In the genomic region with DNA sequence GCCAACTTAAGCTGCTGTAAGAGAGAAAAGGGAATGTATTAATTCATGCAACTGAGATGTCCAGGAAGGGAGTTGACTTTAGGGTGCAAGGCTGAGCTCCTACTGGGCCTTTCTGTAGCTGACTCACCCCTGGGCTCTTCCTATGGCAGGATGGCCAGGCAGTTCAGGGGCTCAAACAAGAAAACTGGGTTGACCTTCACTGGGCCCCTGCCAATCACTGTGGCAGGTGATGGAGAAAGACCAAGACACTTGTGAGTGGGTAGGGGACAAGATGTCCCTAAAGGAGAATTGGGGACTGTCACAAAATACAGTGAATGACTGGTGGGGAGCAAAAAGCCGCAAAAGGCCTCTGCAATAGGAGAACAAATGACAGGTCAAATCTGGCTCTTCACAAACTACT, we compare ENCODE assay signal across 18 cellular contexts. TPM values are rescaled to one million over a fixed set of nuclear protein-coding genes. Genes with fewer than 3 reads are reported as not detected.
DNase-seq lines count a peak whose midpoint lies in the region; ATAC-seq, FAIRE-seq and TF ChIP-seq lines count a peak whose summit lies in the region.
"Had no signal": no experiment of that assay in that cellular context is flagged by ENCODE, and none has a peak within 500 bp of the region (broad histone marks: within the 10 kb centered on the region; RNA-seq: fewer than 3 reads in every experiment).

No MANE protein-coding gene starts in this region.

- H3K4me1 Mint-ChIP-seq in stimulated activated naive B cell treated with anti-CD40 and anti-IgM and Interleukin-4, amounts not matched to agents 10 μg/mL and 1 μg/mL and 100 μg/mL, for 72 hours, result peaks cover 24 to 44% of the 10 kb centered on the region in 2 donors
- H3K4me1 Mint-ChIP-seq in mesothelial cell of epicardium, result no peaks in the 10 kb centered on the region

- no peaks in the 10 kb centered on the region for H4K20me1 ChIP-seq in GM12878 (ENCODE audit: control insufficient read depth, insufficient read depth)

- peak overlapping the region; percentile 84 for H2AFZ ChIP-seq in GM12878 (ENCODE audit: control insufficient read depth, low read depth, low read length)

- no peaks in the 10 kb centered on the region for H3K27me3 ChIP-seq in GM12878 (replicated peaks in 1 of 2; ENCODE audit: control insufficient read depth in 2 of 2, insufficient read depth in 2 of 2, low read length in 1 of 2)
- no peaks in the 10 kb centered on the region for H3K27me3 ChIP-seq in heart right ventricle

- no peak for FAIRE-seq in GM12878 (lab: Jason Lieb, UNC)

- H3K4me2 ChIP-seq in GM12878 (ENCODE audit: control insufficient read depth, insufficient read depth), result peak overlapping the region; percentile 19; the same call in 1 of the 2 replicates

- H3K36me3 ChIP-seq in GM12878 (ENCODE audit: control insufficient read depth in 2 of 2, insufficient read depth in 2 of 2, low read length in 1 of 2) (no peaks in the 10 kb centered on the region), heart right ventricle (no peaks in the 10 kb centered on the region)

- peak overlapping the region in 1 of 2 donors; percentile 65 for H3K4me3 Mint-ChIP-seq in stimulated activated naive B cell treated with anti-CD40 and anti-IgM and Interleukin-4, amounts not matched to agents 10 μg/mL and 1 μg/mL and 100 μg/mL, for 72 hours
- no peak overlapping the region for H3K4me3 Mint-ChIP-seq in mesothelial cell of epicardium
- H3K4me3 Mint-ChIP-seq: brain; T-helper 1 cell treated with Interleukin-12 subunit alpha and Interleukin-12 subunit beta and Interleukin-4 antibody, amounts not matched to agents 30 μg/mL and 1 μg/mL, for 36 hours had no signal

- SMC1A ChIA-PET in GM12878 (lab: Charles Lee; ENCODE audit: uncharacterized antibody, unreplicated experiment), result interaction anchor here (1.0 to 1.5 kb wide), 4 partner anchors 10 to 65 kb away, joined by 3 to 4 read pairs (median 3); no protein-coding TSS in a partner anchor

- CTCF ChIA-PET in GM12878 (lab: Yijun Ruan, JAX), result interaction anchor here (0.8 kb wide), 1 partner anchor 91 kb away, joined by 3 read pairs; no protein-coding TSS in a partner anchor

- in situ Hi-C loops in GM12878 (cut with MboI), result no loop called here

- DNase-seq in SIG-M5 treated with dmso at 0.1 percent for 504 hours (lab: John Stamatoyannopoulos, UW; ENCODE audit: unreplicated experiment) (peak; percentile 55), SIG-M5 (lab: John Stamatoyannopoulos, UW) (no peak), NB4 (ENCODE audit: low read depth) (peak; percentile 87), GM12878 (ENCODE audit: low read depth, low spot score) (no peak), heart right ventricle (no peak), DMS153 treated with DMSO at 0.1 percent for 48 hours (lab: John Stamatoyannopoulos, UW; ENCODE audit: unreplicated experiment) (no peak), mesothelial cell of epicardium (ENCODE audit: low spot score in 2 of 2, unreplicated experiment in 2 of 2) (no peak)
- no peak for DNase-seq in stimulated activated naive B cell treated with anti-CD40 and anti-IgM and Interleukin-4, amounts not matched to agents 10 μg/mL and 1 μg/mL and 100 μg/mL, for 72 hours
- DNase-seq: activated CD4-positive, alpha-beta T cell treated with anti-CD3 and anti-CD28 coated beads, Interleukin-2, amount 50 U/mL, for 4 hours; activated effector memory CD4-positive, alpha-beta T cell treated with anti-CD3 and anti-CD28 coated beads, Interleukin-2, amount 50 U/mL, for 16 hours; GOT3; NCI-H1694 treated with DMSO at 0.1 percent for 48 hours; right cardiac atrium; stimulated activated CD4-positive, alpha-beta T cell treated with anti-CD3 and anti-CD28 coated beads, Interleukin-4, amount 100 ng/mL, for 1 hour had no signal

- 93% methylated on average over 1 of the region's 1 CpG for WGBS in GM12878 (ENCODE audit: insufficient coverage, insufficient replicate concordance, low lambda C conversion rate, missing lambda C conversion rate)
- WGBS in heart right ventricle, 2 donors, result 91 to 97% methylated on average over 1 of the region's 1 CpG

- no peaks in the 10 kb centered on the region for H3K9me3 Mint-ChIP-seq in stimulated activated naive B cell treated with anti-CD40 and anti-IgM and Interleukin-4, amounts not matched to agents 10 μg/mL and 1 μg/mL and 100 μg/mL, for 72 hours
- H3K9me3 Mint-ChIP-seq in mesothelial cell of epicardium, result no peaks in the 10 kb centered on the region
- H3K9me3 Mint-ChIP-seq: brain; T-helper 1 cell treated with Interleukin-12 subunit alpha and Interleukin-12 subunit beta and Interleukin-4 antibody, amounts not matched to agents 30 μg/mL and 1 μg/mL, for 36 hours had no signal

- peak overlapping the region; percentile 11 for H3K4me3 ChIP-seq in NB4 (ENCODE audit: low read depth, low read length)
- H3K4me3 ChIP-seq in GM12878, result no peak overlapping the region
- H3K4me3 ChIP-seq in heart right ventricle, result no peak overlapping the region
- H3K4me3 ChIP-seq: lung had no signal

- TF ChIP-seq POLR2A in NB4 (IDR thresholded peaks at IDR 0.05; ENCODE audit: extremely low read depth, insufficient read length) (no peak), GM12878 (IDR thresholded peaks at IDR 0.05; ENCODE audit: low read depth, low read length) (no peak)

- no peak for TF ChIP-seq CTCF in NB4 (IDR thresholded peaks at IDR 0.05; ENCODE audit: low read depth, low read length)
- TF ChIP-seq CTCF in GM12878 (IDR thresholded peaks at IDR 0.05 in 2 of 3, conservative IDR thresholded peaks at IDR 0.05 in 1 of 3; ENCODE audit: control insufficient read depth in 2 of 3, extremely low read depth in 1 of 3, insufficient read depth in 1 of 3, low read depth in 3 of 3, low read length in 3 of 3), result no peak
- no peak for TF ChIP-seq CTCF in heart right ventricle (IDR thresholded peaks at IDR 0.05)
- TF ChIP-seq CTCF in mesothelial cell of epicardium (IDR thresholded peaks at IDR 0.05; ENCODE audit: unreplicated experiment), result no peak

- H3K4me1 ChIP-seq in GM12878 (ENCODE audit: control insufficient read depth, insufficient read depth, low read length), result peaks cover 21% of the 10 kb centered on the region
- peaks cover 0 to 49% (median 22%) of the 10 kb centered on the region in 9 donors for H3K4me1 ChIP-seq in heart right ventricle

- no peak for TF ChIP-seq EP300 in GM12878 (IDR thresholded peaks at IDR 0.05; ENCODE audit: borderline replicate concordance in 1 of 2, control insufficient read depth in 1 of 2, low read depth in 2 of 2, low read length in 2 of 2)

- H3K27ac ChIP-seq in GM12878 (ENCODE audit: control insufficient read depth, insufficient read depth) (peak overlapping the region; percentile 17), heart right ventricle (peak overlapping the region in 2 of 10 donors; percentile 2 to 62)
- H3K27ac ChIP-seq: 22Rv1 had no signal

- TF ChIP-seq RAD21 in GM12878 (IDR thresholded peaks at IDR 0.05; ENCODE audit: insufficient read depth, low read depth, low read length), result no peak

- H3K27ac Mint-ChIP-seq in stimulated activated naive B cell treated with anti-CD40 and anti-IgM and Interleukin-4, amounts not matched to agents 10 μg/mL and 1 μg/mL and 100 μg/mL, for 72 hours, result peak overlapping the region; percentile 84
- H3K27ac Mint-ChIP-seq in mesothelial cell of epicardium, result no peak overlapping the region

- no peaks in the 10 kb centered on the region for H3K27me3 Mint-ChIP-seq in stimulated activated naive B cell treated with anti-CD40 and anti-IgM and Interleukin-4, amounts not matched to agents 10 μg/mL and 1 μg/mL and 100 μg/mL, for 72 hours
- H3K27me3 Mint-ChIP-seq in mesothelial cell of epicardium (ENCODE audit: low read depth), result peaks cover 4% of the 10 kb centered on the region
- H3K27me3 Mint-ChIP-seq: brain had no signal

- POLR2A ChIA-PET in GM12878 (lab: Charles Lee), result no interaction called here

- BruUV-seq in GM12878 (replicated peaks; lab: Mats Ljungman, UMichigan), result no TSS peak

- ATAC-seq in GM12878 (peak; percentile 12), heart right ventricle (no peak)
- peak; percentile 73 to 81 for ATAC-seq in stimulated activated naive B cell treated with anti-CD40 and anti-IgM and Interleukin-4, amounts not matched to agents 10 μg/mL and 1 μg/mL and 100 μg/mL, for 72 hours (replicated peaks)
- ATAC-seq: right cardiac atrium had no signal

- H3K79me2 ChIP-seq in GM12878 (ENCODE audit: control insufficient read depth, insufficient read depth, low read length), result no peaks in the 10 kb centered on the region

- RAD21 ChIA-PET in GM12878 (lab: Charles Lee; ENCODE audit: unreplicated experiment), result interaction anchor here (1.3 kb wide), 1 partner anchor 53 kb away, joined by 4 read pairs; no protein-coding TSS in a partner anchor

- no peaks in the 10 kb centered on the region for H3K9me3 ChIP-seq in GM12878 (replicated peaks; ENCODE audit: control insufficient read depth, insufficient read depth, low read length)
- H3K9me3 ChIP-seq in heart right ventricle, result no peaks in the 10 kb centered on the region

- no peaks in the 10 kb centered on the region for H3K36me3 Mint-ChIP-seq in stimulated activated naive B cell treated with anti-CD40 and anti-IgM and Interleukin-4, amounts not matched to agents 10 μg/mL and 1 μg/mL and 100 μg/mL, for 72 hours
- no peaks in the 10 kb centered on the region for H3K36me3 Mint-ChIP-seq in mesothelial cell of epicardium
- H3K36me3 Mint-ChIP-seq: brain had no signal

- no peak overlapping the region for H3K9ac ChIP-seq in GM12878 (ENCODE audit: control insufficient read depth, insufficient read depth, low read length)

- intact Hi-C loops in GM12878 (cut with micrococcal nuclease; ENCODE audit: unreplicated experiment) (loop anchor here (5.0 kb wide), 1 partner anchor 88 kb away; no protein-coding TSS in a partner anchor), heart right ventricle (cut with DNase I) (no loop called here)

TF ChIP-seq in GM12878, 131 proteins besides CTCF, POLR2A, EP300 and RAD21 (continues in another document):
- no peak for TF ChIP-seq RB1 (IDR thresholded peaks at IDR 0.05; ENCODE audit: borderline replicate concordance)

RNA-seq across cellular contexts. Expression of a gene that starts 21.5 kb away (rescaled TPM):
- 91.9 and 98.1 TPM in 2 replicates for total RNA-seq in GM12878 (2013; cell fraction: nucleolus; rRNA removed)
- total RNA-seq in GM12878 (2014; rRNA removed), result 22.0 and 23.2 TPM in 2 replicates
- 18.7 and 19.3 TPM in 2 replicates for total RNA-seq in GM12878 (2014; rRNA removed; fragmentation: Illumina TruSeq; extraction: Trizol)
- total RNA-seq in GM12878 (2021), result 29.4 and 30.7 TPM in 2 replicates
- 8.1 TPM for polyA plus RNA-seq in GM12878 (2011; ENCODE audit: low read depth)
- polyA plus RNA-seq in GM12878 (2011; rRNA removed), result 8.2 and 10.9 TPM in 2 replicates
- 6.3 and 8.0 TPM in 2 replicates for polyA plus RNA-seq in GM12878 (2011; cell fraction: cytosol; rRNA removed)
- 21.0 and 23.1 TPM in 2 replicates for polyA plus RNA-seq in GM12878 (2011; cell fraction: nucleus; rRNA removed)
- polyA plus RNA-seq in GM12878 (2012), result 8.4 and 9.2 TPM in 2 replicates
- polyA plus RNA-seq in GM12878 (2014; fragmentation: Illumina TruSeq; extraction: Trizol), result 23.5 and 24.1 TPM in 2 replicates
- 1 to 10 TPM; 2.9 to 4.0 TPM for polyA plus RNA-seq in GM12878 (2014; fragmentation: Nextera tagmentation; extraction: Ambion mirVana)
- 14.4 and 16.3 TPM in 2 replicates for polyA plus RNA-seq in GM12878 (2014; rRNA removed)
- 10 to 100 TPM; 20.4 to 20.5 TPM for polyA plus RNA-seq in GM12878 (2016; fragmentation: Nextera tagmentation; extraction: Ambion mirVana)
- polyA minus RNA-seq in GM12878 (2011; rRNA and poly(A)+ RNA removed), result 28.7 TPM in 2 replicates
- 7.9 and 9.0 TPM in 2 replicates for polyA minus RNA-seq in GM12878 (2011; cell fraction: cytosol; rRNA and poly(A)+ RNA removed)
- 46.5 and 55.2 TPM in 2 replicates for polyA minus RNA-seq in GM12878 (2011; cell fraction: nucleus; rRNA and poly(A)+ RNA removed)
- total RNA-seq in heart right ventricle, result 10 to 100 TPM; 14.4 to 26.8 (median 19.5) TPM
- polyA plus RNA-seq in heart right ventricle, result 1 to 10 TPM; 4.1 to 9.0 TPM
- total RNA-seq in mesothelial cell of epicardium, result 26.8 to 27.8 TPM (median 27.5 TPM) in 3 replicates

Comparison
In these comparisons a context has a peak if more than half of its experiments do, and no peak if none do; other contexts are left out.
1. DNase-seq: peak in SIG-M5 treated with dmso at 0.1 percent for 504 hours (single experiment) and NB4 (single experiment); none in SIG-M5 (single experiment), GM12878 (single experiment), stimulated activated naive B cell treated with anti-CD40 and anti-IgM and Interleukin-4, amounts not matched to agents 10 μg/mL and 1 μg/mL and 100 μg/mL, for 72 hours (single experiment), heart right ventricle (0 of 2), DMS153 treated with DMSO at 0.1 percent for 48 hours (single experiment) and mesothelial cell of epicardium (0 of 2).
2. ATAC-seq: peak in GM12878 (single experiment) and stimulated activated naive B cell treated with anti-CD40 and anti-IgM and Interleukin-4, amounts not matched to agents 10 μg/mL and 1 μg/mL and 100 μg/mL, for 72 hours (2 of 2); none in heart right ventricle (0 of 8).